In the genomic region with DNA sequence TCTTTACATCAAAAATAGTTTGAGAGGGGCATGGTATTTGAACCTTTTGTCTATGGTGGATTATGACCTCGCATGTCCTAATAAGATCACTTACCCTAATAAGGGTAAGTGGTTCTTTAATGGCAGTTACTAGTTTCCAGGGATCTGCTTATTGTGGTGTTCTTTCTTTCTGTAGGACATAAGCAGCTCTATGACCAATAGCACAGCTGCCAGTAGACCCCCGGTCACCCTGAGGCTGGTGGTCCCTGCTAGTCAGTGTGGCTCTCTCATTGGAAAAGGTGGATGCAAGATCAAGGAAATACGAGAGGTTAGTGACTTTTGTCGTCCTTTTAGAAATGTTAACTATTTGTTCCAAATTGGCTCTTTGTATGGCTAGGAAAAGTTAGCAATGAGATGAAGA, we compare ENCODE assay signal across 33 cellular contexts. TPM values are rescaled to one million over a fixed set of nuclear protein-coding genes. Genes with fewer than 3 reads are reported as not detected.
A peak's percentile ranks its signal among the peaks of the same experiment; 100 is the strongest.
DNase-seq lines count a peak whose midpoint lies in the region; ATAC-seq, FAIRE-seq and TF ChIP-seq lines count a peak whose summit lies in the region.
"Had no signal": no experiment of that assay in that cellular context is flagged by ENCODE, and none has a peak within 500 bp of the region (broad histone marks: within the 10 kb centered on the region; RNA-seq: fewer than 3 reads in every experiment).

No MANE protein-coding gene starts in this region.

- H3K14ac ChIP-seq in H1 (ENCODE audit: insufficient read length), result no peak overlapping the region

- no peak overlapping the region for H3K4me3 ChIP-seq in H1 (ENCODE audit: extremely low read depth in 1 of 4, insufficient read depth in 2 of 4, low read depth in 3 of 4, low read length in 4 of 4)
- H3K4me3 ChIP-seq: heart left ventricle, ovary had no signal

- H3K9ac ChIP-seq in H1 (replicated peaks in 1 of 4; ENCODE audit: extremely low read depth in 1 of 4, low read depth in 3 of 4, low read length in 3 of 4), result no peak overlapping the region

- TF ChIP-seq POLR2A in H1 (IDR thresholded peaks at IDR 0.05; ENCODE audit: control extremely low read depth in 1 of 2, low read depth in 2 of 2, low read length in 2 of 2), result peak; percentile 41 to 48; a peak in 2 of 3 replicates

- no peak overlapping the region for H2BK15ac ChIP-seq in H1 (ENCODE audit: low read length)

- H2AFZ ChIP-seq in H1 (ENCODE audit: low read length), result no peak overlapping the region

- peaks cover 69% of the 10 kb centered on the region for H3K4me1 Mint-ChIP-seq in activated T-cell treated with anti-CD3 and anti-CD28 coated beads, Interleukin-2, amount 50 U/mL, for 72 hours (ENCODE audit: low read depth)
- peaks cover 31% of the 10 kb centered on the region for H3K4me1 Mint-ChIP-seq in T-helper 17 cell
- peaks cover 19 to 33% of the 10 kb centered on the region in 2 donors for H3K4me1 Mint-ChIP-seq in stimulated activated naive B cell treated with anti-CD40 and anti-IgM and Interleukin-4, amounts not matched to agents 10 μg/mL and 1 μg/mL and 100 μg/mL, for 72 hours
- H3K4me1 Mint-ChIP-seq: CD14-positive monocyte had no signal

- no peak overlapping the region for H3K56ac ChIP-seq in H1 (replicated peaks; ENCODE audit: insufficient read length, low read depth, low read length)

- no peak overlapping the region for H2AK5ac ChIP-seq in H1 (ENCODE audit: low read depth, low read length)

- H4K91ac ChIP-seq in H1 (replicated peaks; ENCODE audit: insufficient read length, low read length), result no peak overlapping the region

- H3K36me3 ChIP-seq in H1 (ENCODE audit: control insufficient read depth in 2 of 4, insufficient read depth in 4 of 4, low read length in 3 of 4), result peaks cover 84 to 100% (median 97%) of the 10 kb centered on the region in 4 experiments
- H3K36me3 ChIP-seq: ovary had no signal

- H2BK20ac ChIP-seq in H1 (ENCODE audit: low read length), result no peak overlapping the region

- no peak for FAIRE-seq in H1 (lab: Jason Lieb, UNC)
- FAIRE-seq: A204.1, G401.6, kidney had no signal

- TF ChIP-seq CTCF in H1 (IDR thresholded peaks at IDR 0.05; ENCODE audit: control extremely low read depth in 1 of 3, insufficient read depth in 1 of 3, low read depth in 1 of 3, low read length in 3 of 3), result no peak

- DNase-seq in activated T-cell treated with anti-CD3 and anti-CD28 coated beads, Interleukin-2, amount 50 U/mL, for 72 hours, result no peak
- DNase-seq in activated T-cell treated with anti-CD3 and anti-CD28 coated beads for 4 hours (no peak), T-helper 17 cell (no peak), H1 (ENCODE audit: low read depth in 1 of 2, low spot score in 2 of 2) (no peak), GOT3 (lab: John Stamatoyannopoulos, UW) (no peak), globus pallidus (ENCODE audit: low spot score) (no peak), kidney glomerular epithelial cell (lab: John Stamatoyannopoulos, UW) (no peak)
- DNase-seq in stimulated activated naive B cell treated with anti-CD40 and anti-IgM and Interleukin-4, amounts not matched to agents 10 μg/mL and 1 μg/mL and 100 μg/mL, for 72 hours, result no peak
- DNase-seq: activated CD4-positive, alpha-beta T cell treated with anti-CD3 and anti-CD28 coated beads, Interleukin-2, amount 50 U/mL, for 48 hours; activated effector memory CD4-positive, alpha-beta T cell treated with Interleukin-2 at 50 U/mL for 16 hours; aorta; heart left ventricle; kidney; NCI-H1048; NCI-H1694 treated with DMSO at 0.1 percent for 48 hours; NCI-H446; NCI-H82; ovary; T-helper 1 cell had no signal

- H3K9me3 ChIP-seq in T-helper 17 cell (ENCODE audit: control insufficient read depth, low read length, poor library complexity, severe bottlenecking), result no peaks in the 10 kb centered on the region
- no peaks in the 10 kb centered on the region for H3K9me3 ChIP-seq in H1 (ENCODE audit: insufficient read depth in 2 of 2, low read depth in 1 of 2, low read length in 1 of 2)
- H3K9me3 ChIP-seq: heart left ventricle, ovary had no signal

- no peak overlapping the region for H4K8ac ChIP-seq in H1 (ENCODE audit: extremely low read depth, insufficient read depth, low read length)

- no peaks in the 10 kb centered on the region for H3K9me3 Mint-ChIP-seq in activated T-cell treated with anti-CD3 and anti-CD28 coated beads, Interleukin-2, amount 50 U/mL, for 72 hours
- no peaks in the 10 kb centered on the region for H3K9me3 Mint-ChIP-seq in stimulated activated naive B cell treated with anti-CD40 and anti-IgM and Interleukin-4, amounts not matched to agents 10 μg/mL and 1 μg/mL and 100 μg/mL, for 72 hours
- H3K9me3 Mint-ChIP-seq: activated naive CD4-positive, alpha-beta T cell treated with anti-CD3 and anti-CD28 coated beads, Interleukin-2, amount 50 U/mL, for 72 hours; CD14-positive monocyte; dendritic cell treated with granulocyte-macrophage colony-stimulating factor and Interleukin-4, amounts not matched to agents 40 ng/mL and 50 ng/mL, for 4 days; natural killer cell treated with Interleukin-12 subunit alpha and Interleukin-12 subunit beta and Interleukin-15 and Interleukin-18, amount 100 ng/mL, for 72 hours; stimulated activated memory B cell treated with anti-CD40 and anti-IgM and Interleukin-4, amounts not matched to agents 10 μg/mL and 1 μg/mL and 100 μg/mL, for 72 hours had no signal

- no peak overlapping the region for H3K4ac ChIP-seq in H1 (replicated peaks; ENCODE audit: insufficient read length, low read depth, low read length)

- no peak for TF ChIP-seq EP300 in H1 (IDR thresholded peaks at IDR 0.05; ENCODE audit: borderline replicate concordance in 1 of 2, low read depth in 2 of 2, low read length in 2 of 2)

- peaks cover 39 to 48% of the 10 kb centered on the region in 2 experiments for H4K20me1 ChIP-seq in H1 (replicated peaks in 1 of 2; ENCODE audit: control insufficient read depth in 1 of 2, insufficient read depth in 2 of 2, low read length in 2 of 2)

- H3K79me2 ChIP-seq in H1 (ENCODE audit: control insufficient read depth in 1 of 2, insufficient read depth in 2 of 2, low read length in 2 of 2), result peaks cover 16 to 96% of the 10 kb centered on the region in 2 experiments

- peak overlapping the region; percentile 39 for H3K27ac Mint-ChIP-seq in activated T-cell treated with anti-CD3 and anti-CD28 coated beads, Interleukin-2, amount 50 U/mL, for 72 hours
- peak overlapping the region; percentile 84 for H3K27ac Mint-ChIP-seq in T-helper 17 cell
- H3K27ac Mint-ChIP-seq in stimulated activated naive B cell treated with anti-CD40 and anti-IgM and Interleukin-4, amounts not matched to agents 10 μg/mL and 1 μg/mL and 100 μg/mL, for 72 hours, result peak overlapping the region; percentile 51
- H3K27ac Mint-ChIP-seq: dendritic cell treated with granulocyte-macrophage colony-stimulating factor and Interleukin-4, amounts not matched to agents 40 ng/mL and 50 ng/mL, for 4 days; stimulated activated memory B cell treated with anti-CD40 and anti-IgM and Interleukin-4, amounts not matched to agents 10 μg/mL and 1 μg/mL and 100 μg/mL, for 72 hours had no signal

- TF ChIP-seq RAD21 in H1 (IDR thresholded peaks at IDR 0.05 in 1 of 2, conservative IDR thresholded peaks at IDR 0.05 in 1 of 2; ENCODE audit: low read depth in 2 of 2, low read length in 2 of 2), result no peak

- no peaks in the 10 kb centered on the region for H3K27me3 ChIP-seq in H1 (replicated peaks in 1 of 4; ENCODE audit: control insufficient read depth in 3 of 4, extremely low read depth in 1 of 4, insufficient read depth in 3 of 4, low read length in 3 of 4)
- H3K27me3 ChIP-seq: heart left ventricle, ovary had no signal

- POLR2A ChIA-PET in H1 (lab: Charles Lee; ENCODE audit: partially characterized antibody), result interaction anchor here (0.8 to 57.6 kb wide), 11 partner anchors 9 to 191 kb away, joined by 3 to 3397 read pairs (median 4); a partner anchor contains a TSS

- H3K4me2 ChIP-seq in H1 (ENCODE audit: insufficient read depth in 1 of 2, low read depth in 2 of 2, low read length in 2 of 2), result no peak overlapping the region

- H3K23ac ChIP-seq in H1 (ENCODE audit: insufficient read length), result no peak overlapping the region

- 92% methylated on average over 4 of the region's 4 CpGs; no CpG with 5 or more reads in 1 of the 2 experiments for WGBS in H1 (ENCODE audit: extremely low coverage in 1 of 2, insufficient coverage in 1 of 2, insufficient read length in 1 of 2, insufficient replicate concordance in 2 of 2, low coverage in 1 of 2, low lambda C conversion rate in 2 of 2, missing lambda C conversion rate in 1 of 2), 2 experiments

- CTCF ChIA-PET in H1 (lab: Charles Lee; ENCODE audit: partially characterized antibody), result interaction anchor here (0.6 to 1.2 kb wide), 8 partner anchors 18 to 103 kb away, joined by 3 to 6 read pairs (median 4); no protein-coding TSS in a partner anchor

- peaks cover 7% of the 10 kb centered on the region; the same call in 1 of the 2 replicates for H3K79me1 ChIP-seq in H1 (ENCODE audit: low read depth, low read length)

- H4K5ac ChIP-seq in H1 (ENCODE audit: insufficient read length, low read depth, low read length), result no peak overlapping the region

- no peak overlapping the region for H3K27ac ChIP-seq in H1 (ENCODE audit: low read depth, low read length)
- H3K27ac ChIP-seq: ovary had no signal

- no peak overlapping the region for H2BK12ac ChIP-seq in H1 (ENCODE audit: low read depth, low read length)

- peaks cover 26 to 78% of the 10 kb centered on the region in 2 donors for H3K36me3 Mint-ChIP-seq in activated T-cell treated with anti-CD3 and anti-CD28 coated beads, Interleukin-2, amount 50 U/mL, for 72 hours (ENCODE audit: insufficient read depth in 2 of 2)
- H3K36me3 Mint-ChIP-seq in T-helper 17 cell (ENCODE audit: low read depth), result peaks cover 8% of the 10 kb centered on the region
- H3K36me3 Mint-ChIP-seq in stimulated activated naive B cell treated with anti-CD40 and anti-IgM and Interleukin-4, amounts not matched to agents 10 μg/mL and 1 μg/mL and 100 μg/mL, for 72 hours, result peaks cover 49 to 70% of the 10 kb centered on the region in 2 donors

- H3K18ac ChIP-seq in H1 (ENCODE audit: extremely low read depth, low read length), result no peak overlapping the region

- H3K4me1 ChIP-seq in H1 (replicated peaks in 1 of 4; ENCODE audit: control insufficient read depth in 3 of 4, insufficient read depth in 4 of 4, low read length in 3 of 4), result peaks cover 0 to 10% (median 3%) of the 10 kb centered on the region in 4 experiments; a peak in 4 of 7 replicates

- H2BK5ac ChIP-seq in H1 (ENCODE audit: low read depth, low read length), result no peak overlapping the region

- H3K27me3 Mint-ChIP-seq in activated T-cell treated with anti-CD3 and anti-CD28 coated beads, Interleukin-2, amount 50 U/mL, for 72 hours (ENCODE audit: low read depth), result no peaks in the 10 kb centered on the region
- no peaks in the 10 kb centered on the region for H3K27me3 Mint-ChIP-seq in T-helper 17 cell
- H3K27me3 Mint-ChIP-seq in stimulated activated naive B cell treated with anti-CD40 and anti-IgM and Interleukin-4, amounts not matched to agents 10 μg/mL and 1 μg/mL and 100 μg/mL, for 72 hours, result no peaks in the 10 kb centered on the region
- H3K27me3 Mint-ChIP-seq: dendritic cell treated with granulocyte-macrophage colony-stimulating factor and Interleukin-4, amounts not matched to agents 40 ng/mL and 50 ng/mL, for 4 days; natural killer cell treated with Interleukin-12 subunit alpha and Interleukin-12 subunit beta and Interleukin-15 and Interleukin-18, amount 100 ng/mL, for 72 hours; stimulated activated memory B cell treated with anti-CD40 and anti-IgM and Interleukin-4, amounts not matched to agents 10 μg/mL and 1 μg/mL and 100 μg/mL, for 72 hours had no signal

- no peaks in the 10 kb centered on the region; the same call in 1 of the 2 replicates for H3K23me2 ChIP-seq in H1 (ENCODE audit: low read depth, low read length)

- ATAC-seq in activated T-cell treated with anti-CD3 and anti-CD28 coated beads, Interleukin-2, amount 50 U/mL, for 72 hours (replicated peaks in 1 of 2), result no peak
- ATAC-seq in T-helper 17 cell, result no peak
- ATAC-seq in stimulated activated naive B cell treated with anti-CD40 and anti-IgM and Interleukin-4, amounts not matched to agents 10 μg/mL and 1 μg/mL and 100 μg/mL, for 72 hours (replicated peaks), result no peak
- ATAC-seq: activated naive CD4-positive, alpha-beta T cell treated with anti-CD3 and anti-CD28 coated beads, Interleukin-2, amount 50 U/mL, for 72 hours; esophagus mucosa; heart left ventricle; natural killer cell treated with Interleukin-12 subunit alpha and Interleukin-12 subunit beta and Interleukin-15 and Interleukin-18, amount 100 ng/mL, for 72 hours; stimulated activated memory B cell treated with anti-CD40 and anti-IgM and Interleukin-4, amounts not matched to agents 10 μg/mL and 1 μg/mL and 100 μg/mL, for 72 hours had no signal

- H2BK120ac ChIP-seq in H1 (replicated peaks; ENCODE audit: low read depth, low read length), result no peak overlapping the region

- no peak overlapping the region for H3K4me3 Mint-ChIP-seq in activated T-cell treated with anti-CD3 and anti-CD28 coated beads, Interleukin-2, amount 50 U/mL, for 72 hours
- H3K4me3 Mint-ChIP-seq in T-helper 17 cell, result no peak overlapping the region
- H3K4me3 Mint-ChIP-seq in stimulated activated naive B cell treated with anti-CD40 and anti-IgM and Interleukin-4, amounts not matched to agents 10 μg/mL and 1 μg/mL and 100 μg/mL, for 72 hours, result no peak overlapping the region
- H3K4me3 Mint-ChIP-seq: CD14-positive monocyte; dendritic cell treated with granulocyte-macrophage colony-stimulating factor and Interleukin-4, amounts not matched to agents 40 ng/mL and 50 ng/mL, for 4 days; natural killer cell treated with Interleukin-12 subunit alpha and Interleukin-12 subunit beta and Interleukin-15 and Interleukin-18, amount 100 ng/mL, for 72 hours; stimulated activated memory B cell treated with anti-CD40 and anti-IgM and Interleukin-4, amounts not matched to agents 10 μg/mL and 1 μg/mL and 100 μg/mL, for 72 hours had no signal

RNA-seq across cellular contexts. Expression of a gene that starts 7.2 kb away (rescaled TPM):
- 1,000 to 10,000 TPM; 1,155 to 1,265 TPM for total RNA-seq in activated T-cell treated with anti-CD3 and anti-CD28 coated beads, Interleukin-2, amount 50 U/mL, for 72 hours
- total RNA-seq in T-helper 17 cell, result 1,000 to 10,000 TPM; 1,028 to 1,089 TPM
- 1,114 and 1,123 TPM in 2 replicates for total RNA-seq in H1 (2021; fragmentation: NEBNext Ultra II Directional; extraction: Animal tissue kit (Norgen Biotek cat#: 25700))
- 470 and 473 TPM in 2 replicates for polyA plus RNA-seq in H1 (2011; rRNA removed)
- 420 TPM for polyA plus RNA-seq in H1 (2011; cell fraction: cytosol; rRNA removed)
- polyA plus RNA-seq in H1 (2011; cell fraction: nucleus; rRNA removed), result 526 TPM
- polyA plus RNA-seq in H1 (2012, experiment 1 of 2), result 987 to 1,115 TPM (median 1,028 TPM) in 4 replicates
- 1,117 TPM for polyA plus RNA-seq in H1 (2012, experiment 2 of 2)
- polyA plus RNA-seq in H1 (2013, experiment 1 of 2), result 462 TPM
- polyA plus RNA-seq in H1 (2013, experiment 2 of 2), result 458 TPM
- 887 and 924 TPM in 2 replicates for polyA minus RNA-seq in H1 (2011; rRNA and poly(A)+ RNA removed)
- 748 TPM for polyA minus RNA-seq in H1 (2011; cell fraction: cytosol; rRNA and poly(A)+ RNA removed)
- polyA minus RNA-seq in H1 (2011; cell fraction: nucleus; rRNA and poly(A)+ RNA removed), result 484 TPM

RNA-seq across cellular contexts. Expression of a gene that starts 17.6 kb away (rescaled TPM):
- total RNA-seq in activated T-cell treated with anti-CD3 and anti-CD28 coated beads, Interleukin-2, amount 50 U/mL, for 72 hours, result 100 to 1,000 TPM; 109 to 145 TPM
- total RNA-seq in T-helper 17 cell, result 100 to 1,000 TPM; 168 to 188 TPM
- 164 and 185 TPM in 2 replicates for total RNA-seq in H1 (2021; fragmentation: NEBNext Ultra II Directional; extraction: Animal tissue kit (Norgen Biotek cat#: 25700))
- polyA plus RNA-seq in H1 (2011; rRNA removed), result 80.4 and 82.9 TPM in 2 replicates
- 86.1 TPM for polyA plus RNA-seq in H1 (2011; cell fraction: cytosol; rRNA removed)
- 58.7 TPM for polyA plus RNA-seq in H1 (2011; cell fraction: nucleus; rRNA removed)
- 198 to 336 TPM (median 208 TPM) in 4 replicates for polyA plus RNA-seq in H1 (2012, experiment 1 of 2)
- 220 TPM for polyA plus RNA-seq in H1 (2012, experiment 2 of 2)
- 264 TPM for polyA plus RNA-seq in H1 (2013, experiment 1 of 2)
- 272 TPM for polyA plus RNA-seq in H1 (2013, experiment 2 of 2)
- polyA minus RNA-seq in H1 (2011; rRNA and poly(A)+ RNA removed), result 56.8 and 82.3 TPM in 2 replicates
- polyA minus RNA-seq in H1 (2011; cell fraction: cytosol; rRNA and poly(A)+ RNA removed), result 56.5 TPM
- 35.3 TPM for polyA minus RNA-seq in H1 (2011; cell fraction: nucleus; rRNA and poly(A)+ RNA removed)

RNA-seq across cellular contexts. Expression of a gene that starts 35.4 kb away (rescaled TPM):
- not detected for total RNA-seq in activated T-cell treated with anti-CD3 and anti-CD28 coated beads, Interleukin-2, amount 50 U/mL, for 72 hours
- not detected for total RNA-seq in T-helper 17 cell
- total RNA-seq in H1 (2021; fragmentation: NEBNext Ultra II Directional; extraction: Animal tissue kit (Norgen Biotek cat#: 25700)), result 0.34 and 0.35 TPM in 2 replicates
- polyA plus RNA-seq in H1 (2011; rRNA removed), result 0.29 and 0.47 TPM in 2 replicates
- polyA plus RNA-seq in H1 (2011; cell fraction: cytosol; rRNA removed), result 0.25 TPM
- 0.83 TPM for polyA plus RNA-seq in H1 (2011; cell fraction: nucleus; rRNA removed)
- polyA plus RNA-seq in H1 (2012, experiment 1 of 2), result 0.12 to 0.28 TPM (median 0.16 TPM) in 4 replicates
- 0.17 TPM for polyA plus RNA-seq in H1 (2012, experiment 2 of 2)
- 0.16 TPM for polyA plus RNA-seq in H1 (2013, experiment 1 of 2)
- not detected for polyA plus RNA-seq in H1 (2013, experiment 2 of 2)
- 0.24 and 0.54 TPM in 2 replicates for polyA minus RNA-seq in H1 (2011; rRNA and poly(A)+ RNA removed)
- polyA minus RNA-seq in H1 (2011; cell fraction: cytosol; rRNA and poly(A)+ RNA removed), result not detected
- polyA minus RNA-seq in H1 (2011; cell fraction: nucleus; rRNA and poly(A)+ RNA removed), result not detected
- total RNA-seq: aorta; esophagus mucosa; fibroblast of villous mesenchyme; kidney; LHCN-M2; lung microvascular endothelial cell; natural killer cell treated with Interleukin-12 subunit alpha and Interleukin-12 subunit beta and Interleukin-15 and Interleukin-18, amount 100 ng/mL, for 72 hours; renal cortical epithelial cell; temporal lobe; urinary bladder had no signal
- polyA plus RNA-seq: CD14-positive monocyte had no signal

RNA-seq across cellular contexts. Expression of a gene that starts 40.2 kb away (rescaled TPM):
- total RNA-seq in activated T-cell treated with anti-CD3 and anti-CD28 coated beads, Interleukin-2, amount 50 U/mL, for 72 hours, result 10 to 100 TPM; 18.8 to 23.7 TPM
- 10 to 100 TPM; 25.5 to 28.6 TPM for total RNA-seq in T-helper 17 cell
- total RNA-seq in H1 (2021; fragmentation: NEBNext Ultra II Directional; extraction: Animal tissue kit (Norgen Biotek cat#: 25700)), result 21.4 and 23.4 TPM in 2 replicates
- 42.7 and 54.1 TPM in 2 replicates for polyA plus RNA-seq in H1 (2011; rRNA removed)
- polyA plus RNA-seq in H1 (2011; cell fraction: cytosol; rRNA removed), result 37.7 TPM
- polyA plus RNA-seq in H1 (2011; cell fraction: nucleus; rRNA removed), result 232 TPM
- polyA plus RNA-seq in H1 (2012, experiment 1 of 2), result 31.0 to 35.0 TPM (median 33.4 TPM) in 4 replicates
- 14.6 TPM for polyA plus RNA-seq in H1 (2012, experiment 2 of 2)
- 20.2 TPM for polyA plus RNA-seq in H1 (2013, experiment 1 of 2)
- 15.6 TPM for polyA plus RNA-seq in H1 (2013, experiment 2 of 2)
- 28.1 and 35.5 TPM in 2 replicates for polyA minus RNA-seq in H1 (2011; rRNA and poly(A)+ RNA removed)
- 16.5 TPM for polyA minus RNA-seq in H1 (2011; cell fraction: cytosol; rRNA and poly(A)+ RNA removed)
- polyA minus RNA-seq in H1 (2011; cell fraction: nucleus; rRNA and poly(A)+ RNA removed), result 48.2 TPM

RNA-seq across cellular contexts. Expression of a gene that starts 42.0 kb away (rescaled TPM):
- total RNA-seq in activated T-cell treated with anti-CD3 and anti-CD28 coated beads, Interleukin-2, amount 50 U/mL, for 72 hours, result 10 to 100 TPM; 37.7 to 40.7 TPM
- total RNA-seq in T-helper 17 cell, result 10 to 100 TPM; 28.4 to 29.3 TPM
- total RNA-seq in H1 (2021; fragmentation: NEBNext Ultra II Directional; extraction: Animal tissue kit (Norgen Biotek cat#: 25700)), result 66.1 and 69.9 TPM in 2 replicates
- polyA plus RNA-seq in H1 (2011; rRNA removed), result 122 and 135 TPM in 2 replicates
- 116 TPM for polyA plus RNA-seq in H1 (2011; cell fraction: cytosol; rRNA removed)
- 195 TPM for polyA plus RNA-seq in H1 (2011; cell fraction: nucleus; rRNA removed)
- polyA plus RNA-seq in H1 (2012, experiment 1 of 2), result 62.0 to 84.4 TPM (median 79.7 TPM) in 4 replicates
- 104 TPM for polyA plus RNA-seq in H1 (2012, experiment 2 of 2)
- 41.8 TPM for polyA plus RNA-seq in H1 (2013, experiment 1 of 2)
- 36.4 TPM for polyA plus RNA-seq in H1 (2013, experiment 2 of 2)
- polyA minus RNA-seq in H1 (2011; rRNA and poly(A)+ RNA removed), result 42.1 and 48.2 TPM in 2 replicates
- 38.6 TPM for polyA minus RNA-seq in H1 (2011; cell fraction: cytosol; rRNA and poly(A)+ RNA removed)
- 65.6 TPM for polyA minus RNA-seq in H1 (2011; cell fraction: nucleus; rRNA and poly(A)+ RNA removed)
